Comparison of ENCODE assay signal across 10 cellular contexts in genomic region chr3:67389176-67389575, GRCh38.
DNase-seq lines count a peak whose midpoint lies in the region; ATAC-seq and TF ChIP-seq lines count a peak whose summit lies in the region.
"Had no signal": no experiment of that assay in that cellular context is flagged by ENCODE, and none has a peak within 500 bp of the region (broad histone marks: within the 10 kb centered on the region; RNA-seq: fewer than 3 reads in every experiment).

No MANE protein-coding gene starts in this region.

- H3K4me3 Mint-ChIP-seq in activated naive CD8-positive, alpha-beta T cell treated with anti-CD3 and anti-CD28 coated beads, Interleukin-2, amount 10 ng/mL, durations not matched to agents 7 days and 5 days = no peak overlapping the region
- no peak overlapping the region for H3K4me3 Mint-ChIP-seq in activated naive CD8-positive, alpha-beta T cell treated with anti-CD3 and anti-CD28 coated beads for 36 hours

- in situ Hi-C loops in brain microvascular endothelial cell (cut with HindIII; ENCODE audit: low pct_ligation_motif_present, low sequenced_read_pairs) = no loop called here

- intact Hi-C loops in testis (cut with DNase I; ENCODE audit: low total_unique reads) (no loop called here), psoas muscle (cut with DNase I) (loop anchor here in 1 of 2 donors (10.0 kb wide), 1 partner anchor 396 kb away; no protein-coding TSS in a partner anchor)

- no peak for TF ChIP-seq CTCF in testis (IDR thresholded peaks at IDR 0.05)
- no peak for TF ChIP-seq CTCF in brain microvascular endothelial cell (IDR thresholded peaks at IDR 0.05; ENCODE audit: low read depth, low read length, missing control alignments)
- TF ChIP-seq CTCF in psoas muscle (IDR thresholded peaks at IDR 0.05) = no peak

- peaks cover 11% of the 10 kb centered on the region for H3K4me1 ChIP-seq in testis
- no peaks in the 10 kb centered on the region for H3K4me1 ChIP-seq in psoas muscle
- H3K4me1 ChIP-seq: SJSA1 had no signal

- no peak for DNase-seq in activated naive CD8-positive, alpha-beta T cell treated with anti-CD3 and anti-CD28 coated beads, Interleukin-2, amount 10 ng/mL, durations not matched to agents 7 days and 5 days
- DNase-seq in activated naive CD8-positive, alpha-beta T cell treated with anti-CD3 and anti-CD28 coated beads for 36 hours = no peak
- DNase-seq in testis = no peak
- DNase-seq in brain microvascular endothelial cell = no peak
- no peak for DNase-seq in psoas muscle
- no peak for DNase-seq in NCI-H524 treated with DMSO at 0.1 percent for 48 hours (lab: John Stamatoyannopoulos, UW)

- H3K9me3 Mint-ChIP-seq in activated naive CD8-positive, alpha-beta T cell treated with anti-CD3 and anti-CD28 coated beads, Interleukin-2, amount 10 ng/mL, durations not matched to agents 7 days and 5 days = peaks cover 17% of the 10 kb centered on the region
- peaks cover 8% of the 10 kb centered on the region for H3K9me3 Mint-ChIP-seq in activated naive CD8-positive, alpha-beta T cell treated with anti-CD3 and anti-CD28 coated beads for 36 hours

- no peaks in the 10 kb centered on the region for H3K27me3 Mint-ChIP-seq in activated naive CD8-positive, alpha-beta T cell treated with anti-CD3 and anti-CD28 coated beads, Interleukin-2, amount 10 ng/mL, durations not matched to agents 7 days and 5 days
- no peaks in the 10 kb centered on the region for H3K27me3 Mint-ChIP-seq in activated naive CD8-positive, alpha-beta T cell treated with anti-CD3 and anti-CD28 coated beads for 36 hours

- H3K4me3 ChIP-seq in testis (no peak overlapping the region), brain microvascular endothelial cell (ENCODE audit: low read depth, low read length) (no peak overlapping the region), psoas muscle (no peak overlapping the region)
- H3K4me3 ChIP-seq: SJSA1 had no signal

- no peak for TF ChIP-seq POLR2A in testis (IDR thresholded peaks at IDR 0.05)

- WGBS in testis, 2 donors = 61 to 79% methylated on average over 2 of the region's 2 CpGs
- WGBS in psoas muscle, 3 donors = 94 to 96% (median 95%) methylated on average over 2 of the region's 2 CpGs

- H3K27me3 ChIP-seq in testis (no peaks in the 10 kb centered on the region), brain microvascular endothelial cell (replicated peaks) (no peaks in the 10 kb centered on the region), psoas muscle (ENCODE audit: insufficient read depth in 3 of 3, low read length in 2 of 3) (no peaks in the 10 kb centered on the region)
- H3K27me3 ChIP-seq: neutrophil, SJSA1 had no signal

- no peaks in the 10 kb centered on the region for H3K9me3 ChIP-seq in testis
- H3K9me3 ChIP-seq in psoas muscle = no peaks in the 10 kb centered on the region
- H3K9me3 ChIP-seq: neutrophil, SJSA1 had no signal

- H3K4me1 Mint-ChIP-seq in activated naive CD8-positive, alpha-beta T cell treated with anti-CD3 and anti-CD28 coated beads, Interleukin-2, amount 10 ng/mL, durations not matched to agents 7 days and 5 days = peaks cover 8% of the 10 kb centered on the region
- H3K4me1 Mint-ChIP-seq in activated naive CD8-positive, alpha-beta T cell treated with anti-CD3 and anti-CD28 coated beads for 36 hours = peaks cover 29% of the 10 kb centered on the region

- H3K27ac ChIP-seq in testis (peak overlapping the region; percentile 51 to 75), brain microvascular endothelial cell (no peak overlapping the region), psoas muscle (no peak overlapping the region)
- H3K27ac ChIP-seq: neutrophil, SJSA1 had no signal

- no peaks in the 10 kb centered on the region for H3K36me3 ChIP-seq in testis (ENCODE audit: low read depth, missing control alignments)
- H3K36me3 ChIP-seq in brain microvascular endothelial cell (replicated peaks) = no peaks in the 10 kb centered on the region
- no peaks in the 10 kb centered on the region for H3K36me3 ChIP-seq in psoas muscle (ENCODE audit: insufficient read depth in 1 of 2, low read depth in 1 of 2)
- H3K36me3 ChIP-seq: neutrophil, SJSA1 had no signal

- ATAC-seq in activated naive CD8-positive, alpha-beta T cell treated with anti-CD3 and anti-CD28 coated beads, Interleukin-2, amount 10 ng/mL, durations not matched to agents 7 days and 5 days (ENCODE audit: low read depth) = no peak
- peak; percentile 85 for ATAC-seq in HG02642 (IDR thresholded peaks at IDR 0.05; ENCODE audit: poor library complexity, unreplicated experiment)
- peak; percentile 90 for ATAC-seq in HG03565 (IDR thresholded peaks at IDR 0.05; ENCODE audit: unreplicated experiment)
- no peak for ATAC-seq in psoas muscle

- peaks cover 57% of the 10 kb centered on the region for H3K36me3 Mint-ChIP-seq in activated naive CD8-positive, alpha-beta T cell treated with anti-CD3 and anti-CD28 coated beads, Interleukin-2, amount 10 ng/mL, durations not matched to agents 7 days and 5 days
- peaks cover 61% of the 10 kb centered on the region for H3K36me3 Mint-ChIP-seq in activated naive CD8-positive, alpha-beta T cell treated with anti-CD3 and anti-CD28 coated beads for 36 hours

- peak overlapping the region; percentile 46 for H3K27ac Mint-ChIP-seq in activated naive CD8-positive, alpha-beta T cell treated with anti-CD3 and anti-CD28 coated beads, Interleukin-2, amount 10 ng/mL, durations not matched to agents 7 days and 5 days
- H3K27ac Mint-ChIP-seq in activated naive CD8-positive, alpha-beta T cell treated with anti-CD3 and anti-CD28 coated beads for 36 hours = no peak overlapping the region

- POLR2A ChIA-PET in activated naive CD8-positive, alpha-beta T cell treated with anti-CD3 and anti-CD28 coated beads, Interleukin-2, amount 10 ng/mL, durations not matched to agents 7 days and 5 days (lab: Charles Lee) = no interaction called here

Comparison
In these comparisons a context has a peak if more than half of its experiments do, and no peak if none do; other contexts are left out.
1. ATAC-seq: peak in HG02642 (single experiment) and HG03565 (single experiment); none in activated naive CD8-positive, alpha-beta T cell treated with anti-CD3 and anti-CD28 coated beads, Interleukin-2, amount 10 ng/mL, durations not matched to agents 7 days and 5 days (single experiment) and psoas muscle (0 of 4).
2. H3K27ac ChIP-seq: peak in testis (2 of 2); none in brain microvascular endothelial cell (single experiment) and psoas muscle (single experiment).